Comparison of ENCODE assay signal across 9 cellular contexts in the genomic region with DNA sequence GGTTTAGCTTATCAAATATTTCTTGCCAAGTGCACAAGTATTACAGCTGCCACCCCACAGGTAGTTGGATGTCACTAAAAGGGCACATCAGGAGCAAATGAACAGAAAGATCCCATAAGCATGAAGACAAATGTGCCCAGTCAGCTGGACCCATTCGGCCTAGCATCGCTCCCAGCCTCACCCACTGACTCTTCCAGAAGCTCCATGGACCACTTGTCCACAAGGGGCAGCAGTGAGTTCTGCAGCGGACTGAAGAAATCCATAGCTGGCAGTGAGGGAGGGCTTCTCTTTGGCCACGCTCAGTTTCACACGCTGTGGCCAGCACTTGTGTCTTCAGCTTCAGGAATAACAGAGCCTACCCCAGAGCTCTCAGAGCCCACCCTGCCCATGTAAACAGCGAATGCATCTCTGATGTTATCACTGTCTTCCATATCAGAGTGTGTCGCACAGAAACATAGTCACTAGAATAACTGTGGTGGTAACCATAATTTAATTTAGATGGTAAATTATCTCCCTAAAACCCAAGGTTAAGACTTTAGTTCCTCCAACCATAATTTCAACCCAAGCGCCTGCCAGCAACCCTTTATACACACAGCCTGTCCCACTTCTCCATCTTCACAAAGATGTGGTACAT. TPM values are rescaled to one million over a fixed set of nuclear protein-coding genes. Genes with fewer than 3 reads are reported as not detected.
DNase-seq lines count a peak whose midpoint lies in the region; ATAC-seq lines count a peak whose summit lies in the region.
"Had no signal": no experiment of that assay in that cellular context is flagged by ENCODE, and none has a peak within 500 bp of the region (broad histone marks: within the 10 kb centered on the region; RNA-seq: fewer than 3 reads in every experiment).

No MANE protein-coding gene starts in this region.

- H3K36me3 Mint-ChIP-seq in memory B cell, result peaks cover 2% of the 10 kb centered on the region

- no peaks in the 10 kb centered on the region for H3K27me3 Mint-ChIP-seq in memory B cell

- ATAC-seq in Right ventricle myocardium inferior (peak; percentile 59), HG02973 (IDR thresholded peaks at IDR 0.05; ENCODE audit: unreplicated experiment) (peak; percentile 77), memory B cell (ENCODE audit: low read depth) (peak; percentile 74)

- no peaks in the 10 kb centered on the region for H3K9me3 Mint-ChIP-seq in memory B cell

- H3K4me3 Mint-ChIP-seq in memory B cell, result no peak overlapping the region

- H3K4me1 Mint-ChIP-seq in memory B cell, result peaks cover 27% of the 10 kb centered on the region

- no peak overlapping the region for H3K27ac Mint-ChIP-seq in memory B cell

- peak; percentile 78 for DNase-seq in Right ventricle myocardium inferior (ENCODE audit: missing footprints)
- DNase-seq in cardiac septum (ENCODE audit: low spot score), result no peak
- peak; percentile 72 for DNase-seq in NCI-H460 (ENCODE audit: extremely low read depth, low read depth)
- DNase-seq in activated CD4-positive, alpha-beta T cell treated with anti-CD3 and anti-CD28 coated beads, Interleukin-2, amount 50 U/mL, for 1 hour, result peak; percentile 43
- DNase-seq in dermis microvascular lymphatic vessel endothelial cell (ENCODE audit: low read depth in 2 of 2), result peak; percentile 33 to 67
- DNase-seq in memory B cell (ENCODE audit: low spot score in 2 of 2), result peak; percentile 48 to 56
- DNase-seq in stimulated activated CD8-positive, alpha-beta memory T cell treated with anti-CD3 and anti-CD28 coated beads, Interleukin-15, amount 100 ng/mL, for 48 hours (ENCODE audit: low read depth in 2 of 2), result peak; percentile 40 to 43

- intact Hi-C loops in Right ventricle myocardium inferior (cut with DNase I) (no loop called here), cardiac septum (cut with DNase I) (no loop called here)

RNA-seq across cellular contexts. Expression of a gene that starts 15.8 kb away (rescaled TPM):
- total RNA-seq in Right ventricle myocardium inferior (0.49 TPM), cardiac septum (not detected), dermis microvascular lymphatic vessel endothelial cell (not detected in 2 replicates)
- total RNA-seq in NCI-H460 (2014; rRNA removed; shearing (Covaris generic)), result 0.67 TPM in 1 of 2 replicates, not detected in the other
- not detected in 2 replicates for polyA plus RNA-seq in NCI-H460 (2014; cell fraction: nucleus; rRNA removed)
- total RNA-seq: skeletal muscle tissue had no signal
